In the genomic region with DNA sequence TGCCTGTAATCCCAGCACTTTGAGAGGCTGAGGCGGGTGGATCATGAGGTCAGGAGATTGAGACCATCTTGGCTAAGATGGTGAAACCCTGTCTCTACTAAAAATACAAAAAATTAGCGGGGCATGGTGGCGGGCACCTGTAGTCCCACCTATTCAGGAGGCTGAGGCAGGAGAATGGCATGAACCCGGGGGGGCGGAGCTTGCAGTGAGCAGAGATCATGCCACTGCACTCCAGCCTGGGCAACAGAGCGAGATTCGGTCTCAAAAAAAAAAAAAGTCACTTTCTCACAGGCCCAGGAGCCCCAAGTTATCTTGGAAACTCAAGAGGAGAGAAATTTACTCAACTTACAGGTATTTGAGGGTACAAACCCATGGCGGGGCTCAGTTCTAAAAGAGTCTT, we compare ENCODE assay signal across 2 cellular contexts. TPM values are rescaled to one million over a fixed set of nuclear protein-coding genes. Genes with fewer than 3 reads are reported as not detected.
"Had no signal": no experiment of that assay in that cellular context is flagged by ENCODE, and none has a peak within 500 bp of the region (broad histone marks: within the 10 kb centered on the region; RNA-seq: fewer than 3 reads in every experiment).

No MANE protein-coding gene starts in this region.

RNA-seq across cellular contexts. Expression of a gene that starts 25.7 kb away (rescaled TPM):
- total RNA-seq: LHCN-M2, RPMI7951 had no signal
